23 cellular contexts compared by ENCODE assay signal in the genomic region with DNA sequence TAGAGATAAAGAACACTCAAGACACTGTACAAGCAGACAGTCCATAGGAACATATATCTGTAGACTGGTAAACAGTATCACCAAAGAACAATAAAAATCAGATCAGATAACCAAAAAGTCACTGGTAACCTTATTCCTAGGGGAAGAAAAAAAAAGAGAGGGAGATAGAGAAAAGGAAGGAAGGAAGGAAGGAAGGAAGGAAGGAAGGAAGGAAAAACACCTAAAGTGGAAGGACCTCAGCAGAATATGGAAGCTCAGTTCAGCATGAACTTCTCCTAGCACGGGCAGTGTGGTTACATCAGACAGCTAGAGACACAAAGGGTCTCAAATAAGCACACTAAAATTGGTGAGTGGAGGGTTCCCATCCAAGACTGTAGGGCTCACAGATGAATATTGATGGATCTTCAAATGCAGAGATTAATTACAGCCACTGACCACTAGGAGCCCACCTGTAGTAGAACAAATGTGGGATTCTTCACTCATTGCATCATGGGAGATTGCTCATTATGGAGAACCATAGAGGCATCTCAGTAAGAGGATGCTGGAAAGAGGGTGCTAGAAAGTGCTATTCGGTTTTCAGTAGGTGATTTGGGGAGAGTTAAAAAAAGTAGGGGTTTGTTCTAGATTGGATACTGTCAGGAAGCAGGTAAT.
DNase-seq lines count a peak whose midpoint lies in the region; ATAC-seq, FAIRE-seq and TF ChIP-seq lines count a peak whose summit lies in the region.
"Had no signal": no experiment of that assay in that cellular context is flagged by ENCODE, and none has a peak within 500 bp of the region (broad histone marks: within the 10 kb centered on the region; RNA-seq: fewer than 3 reads in every experiment).

No MANE protein-coding gene starts in this region.

- H3K79me2 ChIP-seq in KMS-11 (ENCODE audit: insufficient read depth, low read depth) (no peaks in the 10 kb centered on the region), K562 (ENCODE audit: control insufficient read depth, insufficient read depth, low read length) (no peaks in the 10 kb centered on the region)

- intact Hi-C loops in K562 (cut with micrococcal nuclease) = no loop called here
- intact Hi-C loops in activated T-helper 2 cell treated with anti-CD3 and anti-CD28 coated beads, Interferon-gamma antibody, Interleukin-2, Interleukin-4, amounts not matched to agents 10 μg/mL and 5 μg/mL and 100 μg/mL, durations not matched to agents 14 hours and 24 hours and 36 hours (cut with micrococcal nuclease) = no loop called here

- WGBS in K562 (ENCODE audit: insufficient coverage, low coverage, missing lambda C conversion rate) = 0% methylated on average over 2 of the region's 2 CpGs
- 83% methylated on average over 2 of the region's 2 CpGs for WGBS in mesenchymal stem cell

- ATAC-seq in K562 = peak; percentile 70; the same call in 2 of the 3 replicates
- ATAC-seq: natural killer cell; stimulated activated effector memory CD8-positive, alpha-beta T cell treated with anti-CD3 and anti-CD28 coated beads, Interleukin-12 subunit alpha, Interleukin-12 subunit beta, amount 100 ng/mL, for 72 hours had no signal

- H3K36me3 Mint-ChIP-seq in progenitor cell of endocrine pancreas (ENCODE audit: insufficient read depth) = peaks cover 1% of the 10 kb centered on the region
- no peaks in the 10 kb centered on the region for H3K36me3 Mint-ChIP-seq in activated T-helper 2 cell treated with anti-CD3 and anti-CD28 coated beads, Interferon-gamma antibody, Interleukin-2, Interleukin-4, amounts not matched to agents 10 μg/mL and 5 μg/mL and 100 μg/mL, durations not matched to agents 14 hours and 24 hours and 36 hours (ENCODE audit: low read depth)
- H3K36me3 Mint-ChIP-seq: natural killer cell; stimulated activated effector memory CD8-positive, alpha-beta T cell treated with anti-CD3 and anti-CD28 coated beads, Interleukin-12 subunit alpha, Interleukin-12 subunit beta, amount 100 ng/mL, for 72 hours had no signal

- H3K4me2 ChIP-seq in KMS-11 (no peak overlapping the region), K562 (ENCODE audit: insufficient read depth, low read length) (no peak overlapping the region), mesenchymal stem cell (ENCODE audit: low read length, poor library complexity, severe bottlenecking) (no peak overlapping the region)

- TF ChIP-seq RAD21 in K562 (CRISPR knock-in tag; conservative IDR thresholded peaks at IDR 0.05 in 1 of 2, IDR thresholded peaks at IDR 0.05 in 1 of 2) = no peak

- H3K79me1 ChIP-seq in mesenchymal stem cell (replicated peaks; ENCODE audit: low read length, poor library complexity, severe bottlenecking) = no peaks in the 10 kb centered on the region

- H3K27ac ChIP-seq in KMS-11 = no peak overlapping the region
- H3K27ac ChIP-seq in K562 (ENCODE audit: extremely low read depth, low read depth, low read length) = no peak overlapping the region
- no peak overlapping the region for H3K27ac ChIP-seq in mesenchymal stem cell (ENCODE audit: low read length, poor library complexity, severe bottlenecking)
- H3K27ac ChIP-seq: colonic mucosa, epithelial cell of prostate, spleen, tibial nerve had no signal

- H2AFZ ChIP-seq in KMS-11 (ENCODE audit: low read depth) = no peak overlapping the region
- H2AFZ ChIP-seq in K562 (ENCODE audit: low read depth, low read length) = no peak overlapping the region
- H2AFZ ChIP-seq in mesenchymal stem cell (ENCODE audit: low read depth, low read length) = no peak overlapping the region

- H3K27me3 Mint-ChIP-seq in progenitor cell of endocrine pancreas = peaks cover 3% of the 10 kb centered on the region
- H3K27me3 Mint-ChIP-seq in activated T-helper 2 cell treated with anti-CD3 and anti-CD28 coated beads, Interferon-gamma antibody, Interleukin-2, Interleukin-4, amounts not matched to agents 10 μg/mL and 5 μg/mL and 100 μg/mL, durations not matched to agents 14 hours and 24 hours and 36 hours (ENCODE audit: low read depth) = no peaks in the 10 kb centered on the region
- H3K27me3 Mint-ChIP-seq: activated CD4-positive, alpha-beta T cell treated with anti-CD3 and anti-CD28 coated beads, Interleukin-2, amount 10 ng/mL, durations not matched to agents 24 days and 14 days had no signal

- peak; percentile 26 for DNase-seq in NCI-H82 (lab: John Stamatoyannopoulos, UW)
- DNase-seq in NCI-H82 treated with DMSO at 0.1 percent for 48 hours (lab: John Stamatoyannopoulos, UW; ENCODE audit: unreplicated experiment) = no peak
- peak in 2 of 4 experiments; percentile 54 to 61 for DNase-seq in K562 (ENCODE audit: extremely low read depth in 1 of 4, low spot score in 3 of 4)
- no peak for DNase-seq in progenitor cell of endocrine pancreas (ENCODE audit: low spot score, unreplicated experiment)
- DNase-seq in EL = no peak
- DNase-seq in activated T-helper 2 cell treated with anti-CD3 and anti-CD28 coated beads, Interferon-gamma antibody, Interleukin-2, Interleukin-4, amounts not matched to agents 10 μg/mL and 5 μg/mL and 100 μg/mL, durations not matched to agents 14 hours and 24 hours and 36 hours (ENCODE audit: low spot score) = no peak
- no peak for DNase-seq in mesenchymal stem cell
- DNase-seq: activated CD4-positive, alpha-beta T cell treated with anti-CD3 and anti-CD28 coated beads, Interleukin-2, amount 10 ng/mL, durations not matched to agents 24 days and 14 days; activated naive CD4-positive, alpha-beta T cell treated with anti-CD3 and anti-CD28 coated beads for 36 hours; colonic mucosa; DND-41; MG63; natural killer cell; NCI-H187 treated with DMSO at 0.1 percent for 48 hours; NCI-H510A; spleen had no signal

- BruUV-seq in K562 (replicated peaks; lab: Mats Ljungman, UMichigan) = no TSS peak

- no peak overlapping the region for H3K18ac ChIP-seq in mesenchymal stem cell (ENCODE audit: low read depth in 1 of 2, low read length in 2 of 2)

- H3K4me3 ChIP-seq in KMS-11 (IDR thresholded peaks at IDR 0.05; ENCODE audit: insufficient read depth, low read depth, low read length) (no peak overlapping the region), K562 (no peak overlapping the region), mesenchymal stem cell (ENCODE audit: insufficient read depth in 1 of 2, low read depth in 1 of 2, low read length in 2 of 2) (no peak overlapping the region)
- H3K4me3 ChIP-seq: colonic mucosa, lung, MG63, spleen, tibial nerve had no signal

- in situ Hi-C loops in K562 (cut with MboI) = no loop called here

- CTCF ChIA-PET in K562 (lab: Yijun Ruan, JAX; ENCODE audit: low intra/inter-chr PET ratio) = no interaction called here

- H3K9me3 Mint-ChIP-seq in progenitor cell of endocrine pancreas (ENCODE audit: low read depth) = peaks cover 7% of the 10 kb centered on the region
- H3K9me3 Mint-ChIP-seq in activated T-helper 2 cell treated with anti-CD3 and anti-CD28 coated beads, Interferon-gamma antibody, Interleukin-2, Interleukin-4, amounts not matched to agents 10 μg/mL and 5 μg/mL and 100 μg/mL, durations not matched to agents 14 hours and 24 hours and 36 hours = no peaks in the 10 kb centered on the region
- H3K9me3 Mint-ChIP-seq: activated CD4-positive, alpha-beta T cell treated with anti-CD3 and anti-CD28 coated beads, Interleukin-2, amount 10 ng/mL, durations not matched to agents 24 days and 14 days; activated naive CD4-positive, alpha-beta T cell treated with anti-CD3 and anti-CD28 coated beads for 36 hours; natural killer cell had no signal

- no peak for FAIRE-seq in K562 (lab: Jason Lieb, UNC)
- FAIRE-seq: A204.1, islet of Langerhans had no signal

- peak; percentile 36; the same call in 1 of the 2 replicates for TF ChIP-seq CTCF in KMS-11 (conservative IDR thresholded peaks at IDR 0.05; ENCODE audit: low read depth, low read length)
- TF ChIP-seq CTCF in K562 (IDR thresholded peaks at IDR 0.05 in 2 of 3, conservative IDR thresholded peaks at IDR 0.05 in 1 of 3; ENCODE audit: insufficient read depth in 2 of 3, low read depth in 1 of 3, low read length in 3 of 3) = peak in 2 of 3 experiments; percentile 19 to 38; a peak in 2 of 6 replicates
- TF ChIP-seq CTCF in progenitor cell of endocrine pancreas (IDR thresholded peaks at IDR 0.05; ENCODE audit: unreplicated experiment) = peak; percentile 21

- H3K9me3 ChIP-seq in K562 (replicated peaks; ENCODE audit: control insufficient read depth, insufficient read depth, low read depth, low read length) (no peaks in the 10 kb centered on the region), mesenchymal stem cell (ENCODE audit: control insufficient read depth, low read length) (no peaks in the 10 kb centered on the region)
- H3K9me3 ChIP-seq: colonic mucosa, MG63, spleen, tibial nerve had no signal

- H2BK15ac ChIP-seq in mesenchymal stem cell (ENCODE audit: low read depth, poor library complexity, severe bottlenecking) = no peak overlapping the region

- no peak overlapping the region for H4K91ac ChIP-seq in mesenchymal stem cell (ENCODE audit: low read length)

- H2BK120ac ChIP-seq in mesenchymal stem cell (ENCODE audit: low read depth, low read length) = no peak overlapping the region

- TF ChIP-seq POLR2A in K562 (conservative IDR thresholded peaks at IDR 0.05) = no peak

- no peak overlapping the region for H3K4me3 Mint-ChIP-seq in progenitor cell of endocrine pancreas (ENCODE audit: low read depth)
- H3K4me3 Mint-ChIP-seq in activated T-helper 2 cell treated with anti-CD3 and anti-CD28 coated beads, Interferon-gamma antibody, Interleukin-2, Interleukin-4, amounts not matched to agents 10 μg/mL and 5 μg/mL and 100 μg/mL, durations not matched to agents 14 hours and 24 hours and 36 hours (ENCODE audit: low read depth) = no peak overlapping the region
- H3K4me3 Mint-ChIP-seq: activated CD4-positive, alpha-beta T cell treated with anti-CD3 and anti-CD28 coated beads, Interleukin-2, amount 10 ng/mL, durations not matched to agents 24 days and 14 days; activated naive CD4-positive, alpha-beta T cell treated with anti-CD3 and anti-CD28 coated beads for 36 hours; natural killer cell; stimulated activated effector memory CD8-positive, alpha-beta T cell treated with anti-CD3 and anti-CD28 coated beads, Interleukin-12 subunit alpha, Interleukin-12 subunit beta, amount 100 ng/mL, for 72 hours had no signal

- H3K23ac ChIP-seq in mesenchymal stem cell (ENCODE audit: low read length in 2 of 2) = no peak overlapping the region

- no peak overlapping the region for H3K14ac ChIP-seq in mesenchymal stem cell (ENCODE audit: low read length in 2 of 2)

- H3K9ac ChIP-seq in KMS-11 = no peak overlapping the region
- H3K9ac ChIP-seq in K562 (ENCODE audit: insufficient read depth in 1 of 2, low read depth in 2 of 2, low read length in 2 of 2) = no peak overlapping the region
- H3K9ac ChIP-seq in mesenchymal stem cell (ENCODE audit: low read length) = no peak overlapping the region

- no peak overlapping the region for H4K8ac ChIP-seq in mesenchymal stem cell (ENCODE audit: low read length)

- H3K27me3 ChIP-seq in KMS-11 (ENCODE audit: insufficient read depth, low read depth) (no peaks in the 10 kb centered on the region), K562 (ENCODE audit: control insufficient read depth in 2 of 2, insufficient read depth in 2 of 2, low read length in 2 of 2) (peaks cover 4 to 5% of the 10 kb centered on the region in 2 experiments; a peak in 3 of 5 replicates), mesenchymal stem cell (ENCODE audit: control insufficient read depth in 1 of 2, insufficient read depth in 1 of 2, low read length in 2 of 2) (peaks cover 0 to 4% of the 10 kb centered on the region in 2 experiments)
- H3K27me3 ChIP-seq: colonic mucosa, MG63, spleen, tibial nerve had no signal

- H3K4me1 ChIP-seq in KMS-11 (ENCODE audit: low read depth, poor library complexity, severe bottlenecking) (no peaks in the 10 kb centered on the region), K562 (replicated peaks in 1 of 2; ENCODE audit: control insufficient read depth in 2 of 2, insufficient read depth in 2 of 2, low read length in 2 of 2) (no peaks in the 10 kb centered on the region), mesenchymal stem cell (ENCODE audit: control insufficient read depth, insufficient read depth, low read depth, low read length) (peaks cover 1% of the 10 kb centered on the region)
- H3K4me1 ChIP-seq: colonic mucosa, spleen, tibial nerve had no signal

- no peak overlapping the region for H2BK5ac ChIP-seq in mesenchymal stem cell (ENCODE audit: low read depth, low read length, poor library complexity, severe bottlenecking)

- POLR2A ChIA-PET in K562 (lab: Yijun Ruan, JAX) = no interaction called here

- peaks cover 14% of the 10 kb centered on the region for H3K4me1 Mint-ChIP-seq in progenitor cell of endocrine pancreas (ENCODE audit: low read depth)
- H3K4me1 Mint-ChIP-seq in activated T-helper 2 cell treated with anti-CD3 and anti-CD28 coated beads, Interferon-gamma antibody, Interleukin-2, Interleukin-4, amounts not matched to agents 10 μg/mL and 5 μg/mL and 100 μg/mL, durations not matched to agents 14 hours and 24 hours and 36 hours (ENCODE audit: low read depth) = no peaks in the 10 kb centered on the region
- H3K4me1 Mint-ChIP-seq: activated CD4-positive, alpha-beta T cell treated with anti-CD3 and anti-CD28 coated beads, Interleukin-2, amount 10 ng/mL, durations not matched to agents 24 days and 14 days; natural killer cell; stimulated activated effector memory CD8-positive, alpha-beta T cell treated with anti-CD3 and anti-CD28 coated beads, Interleukin-12 subunit alpha, Interleukin-12 subunit beta, amount 100 ng/mL, for 72 hours had no signal

- H3K9me1 ChIP-seq in K562 (ENCODE audit: control insufficient read depth, insufficient read depth, low read length) = no peaks in the 10 kb centered on the region

- no peak overlapping the region for H2AK5ac ChIP-seq in mesenchymal stem cell (ENCODE audit: low read length, severe bottlenecking)

- H2BK12ac ChIP-seq in mesenchymal stem cell (ENCODE audit: low read length in 2 of 2) = no peak overlapping the region

- TF ChIP-seq EP300 in K562 (IDR thresholded peaks at IDR 0.05; ENCODE audit: low read length) = no peak

- no peaks in the 10 kb centered on the region for H3K36me3 ChIP-seq in KMS-11 (ENCODE audit: insufficient read depth)
- no peaks in the 10 kb centered on the region for H3K36me3 ChIP-seq in K562 (ENCODE audit: control insufficient read depth, insufficient read depth, low read length)
- H3K36me3 ChIP-seq in mesenchymal stem cell (ENCODE audit: control insufficient read depth in 1 of 2, insufficient read depth in 2 of 2, low read depth in 1 of 2, low read length in 2 of 2) = no peaks in the 10 kb centered on the region
- H3K36me3 ChIP-seq: colonic mucosa, MG63, spleen, tibial nerve had no signal

- H3K4ac ChIP-seq in mesenchymal stem cell (ENCODE audit: low read depth in 1 of 2, low read length in 2 of 2) = no peak overlapping the region

- no peaks in the 10 kb centered on the region for H4K20me1 ChIP-seq in KMS-11 (ENCODE audit: insufficient read depth)
- H4K20me1 ChIP-seq in K562 (replicated peaks; ENCODE audit: control insufficient read depth, insufficient read depth, low read length) = no peaks in the 10 kb centered on the region

- no peak overlapping the region for H3K27ac Mint-ChIP-seq in progenitor cell of endocrine pancreas
- H3K27ac Mint-ChIP-seq in activated T-helper 2 cell treated with anti-CD3 and anti-CD28 coated beads, Interferon-gamma antibody, Interleukin-2, Interleukin-4, amounts not matched to agents 10 μg/mL and 5 μg/mL and 100 μg/mL, durations not matched to agents 14 hours and 24 hours and 36 hours = no peak overlapping the region
- H3K27ac Mint-ChIP-seq: activated CD4-positive, alpha-beta T cell treated with anti-CD3 and anti-CD28 coated beads, Interleukin-2, amount 10 ng/mL, durations not matched to agents 24 days and 14 days; activated naive CD4-positive, alpha-beta T cell treated with anti-CD3 and anti-CD28 coated beads for 36 hours; natural killer cell; stimulated activated effector memory CD8-positive, alpha-beta T cell treated with anti-CD3 and anti-CD28 coated beads, Interleukin-12 subunit alpha, Interleukin-12 subunit beta, amount 100 ng/mL, for 72 hours had no signal
